Comparison of ENCODE assay signal across 14 cellular contexts in the genomic region with DNA sequence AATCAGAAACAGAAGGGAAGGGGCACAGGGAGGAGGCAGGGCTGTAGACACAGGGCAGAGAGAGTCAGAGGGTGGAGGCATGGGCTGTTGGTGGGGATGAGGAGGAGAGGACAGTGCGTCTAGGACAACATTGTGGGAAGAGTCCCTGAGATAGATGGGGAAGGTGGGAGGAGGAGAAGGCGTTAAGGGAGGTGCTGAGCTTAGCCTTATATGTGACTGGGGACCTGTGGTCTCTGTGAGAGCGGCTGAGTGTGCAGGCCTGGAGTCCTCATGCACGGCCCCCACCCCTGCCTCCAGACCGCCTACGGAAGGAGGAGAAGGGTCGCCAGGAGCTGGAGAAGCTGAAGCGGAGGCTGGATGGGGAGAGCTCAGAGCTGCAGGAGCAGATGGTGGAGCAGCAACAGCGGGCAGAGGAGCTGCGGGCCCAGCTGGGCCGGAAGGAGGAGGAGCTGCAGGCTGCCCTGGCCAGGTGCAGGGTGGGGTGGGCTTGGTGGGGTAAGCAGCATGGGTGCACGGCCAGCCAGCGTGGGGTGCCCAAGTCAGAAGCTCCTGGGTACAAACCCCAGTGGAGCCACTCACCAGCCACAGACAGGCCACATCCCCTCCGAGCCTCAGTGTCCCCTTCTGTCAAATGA. TPM values are rescaled to one million over a fixed set of nuclear protein-coding genes. Genes with fewer than 3 reads are reported as not detected.
DNase-seq lines count a peak whose midpoint lies in the region; ATAC-seq lines count a peak whose summit lies in the region.
"Had no signal": no experiment of that assay in that cellular context is flagged by ENCODE, and none has a peak within 500 bp of the region (broad histone marks: within the 10 kb centered on the region; RNA-seq: fewer than 3 reads in every experiment).

No MANE protein-coding gene starts in this region.

- no peak overlapping the region for H3K27ac ChIP-seq in neuronal stem cell (replicated peaks; ENCODE audit: low read length)
- no peak overlapping the region for H3K27ac ChIP-seq in aorta (ENCODE audit: low read depth in 1 of 2, low read length in 2 of 2)

- H3K18ac ChIP-seq in neuronal stem cell (ENCODE audit: low read length): no peak overlapping the region

- peak overlapping the region; percentile 43 for H3K23ac ChIP-seq in neuronal stem cell (ENCODE audit: low read depth, low read length, poor library complexity)

- no peak overlapping the region for H2BK15ac ChIP-seq in neuronal stem cell (ENCODE audit: low read length)

- intact Hi-C loops in aorta (cut with DNase I): no loop called here

- H2BK12ac ChIP-seq in neuronal stem cell (ENCODE audit: low read length): no peak overlapping the region

- no peak overlapping the region for H3K4me2 ChIP-seq in neuronal stem cell (ENCODE audit: insufficient read depth, low read length, poor library complexity, severe bottlenecking)
- H3K4me2 ChIP-seq: GM23338 had no signal

- H3K9ac ChIP-seq in neuronal stem cell (ENCODE audit: low read depth, low read length, poor library complexity): no peak overlapping the region

- H2BK120ac ChIP-seq in neuronal stem cell (ENCODE audit: low read depth, low read length): peak overlapping the region; percentile 30

- ATAC-seq in esophagus mucosa (peak; percentile 21), aorta (ENCODE audit: low FRiP score) (peak; percentile 11), GM18868 (IDR thresholded peaks at IDR 0.05; ENCODE audit: unreplicated experiment) (no peak)
- ATAC-seq: CD8-positive, alpha-beta T cell; GM12878; GM23338 had no signal

- H3K9me3 ChIP-seq in neuronal stem cell (replicated peaks in 1 of 2; ENCODE audit: control insufficient read depth in 2 of 2, insufficient read depth in 1 of 2, low read depth in 1 of 2, low read length in 2 of 2): peaks cover 0 to 3% of the 10 kb centered on the region in 2 donors
- H3K9me3 ChIP-seq in aorta (ENCODE audit: control insufficient read depth, low read length): no peaks in the 10 kb centered on the region

- H2BK5ac ChIP-seq in neuronal stem cell (ENCODE audit: low read length): no peak overlapping the region

- peak overlapping the region; percentile 42 for H2AK5ac ChIP-seq in neuronal stem cell (ENCODE audit: low read depth, low read length)

- H3K79me1 ChIP-seq in neuronal stem cell (ENCODE audit: low read depth, low read length): peaks cover 2% of the 10 kb centered on the region

- H3K4me3 ChIP-seq in neuronal stem cell (ENCODE audit: low read length in 2 of 2) (peak overlapping the region in 1 of 2 donors; percentile 57), aorta (ENCODE audit: low read length in 2 of 2) (no peak overlapping the region)
- H3K4me3 ChIP-seq: GM12878, GM23338 had no signal

- H2AFZ ChIP-seq in neuronal stem cell (ENCODE audit: low read length): no peak overlapping the region
- H2AFZ ChIP-seq: GM23338 had no signal

- H3K4ac ChIP-seq in neuronal stem cell (ENCODE audit: low read length): no peak overlapping the region

- H3K4me1 ChIP-seq in neuronal stem cell (ENCODE audit: control insufficient read depth in 2 of 2, insufficient read depth in 1 of 2, low read depth in 1 of 2, low read length in 2 of 2) (no peaks in the 10 kb centered on the region), aorta (ENCODE audit: control insufficient read depth in 1 of 2, insufficient read depth in 2 of 2, low read length in 2 of 2) (no peaks in the 10 kb centered on the region)

- no peak overlapping the region for H4K8ac ChIP-seq in neuronal stem cell (ENCODE audit: low read depth, low read length)

- WGBS in neuronal stem cell (ENCODE audit: extremely low coverage in 2 of 2, insufficient read length in 2 of 2, insufficient replicate concordance in 1 of 2), 2 donors: no CpG with 5 or more reads among the region's 14 CpGs
- WGBS in aorta, 2 donors: 90 to 93% methylated on average over 14 of the region's 14 CpGs

- peaks cover 0 to 4% of the 10 kb centered on the region in 2 donors for H3K36me3 ChIP-seq in neuronal stem cell (replicated peaks in 1 of 2; ENCODE audit: control insufficient read depth in 2 of 2, insufficient read depth in 2 of 2, low read length in 2 of 2)
- H3K36me3 ChIP-seq in aorta (ENCODE audit: control insufficient read depth in 1 of 2, insufficient read depth in 2 of 2, low read length in 1 of 2): peaks cover 0 to 2% of the 10 kb centered on the region in 2 donors

- H3K14ac ChIP-seq in neuronal stem cell (ENCODE audit: low read length): no peak overlapping the region

- H4K91ac ChIP-seq in neuronal stem cell (ENCODE audit: low read depth, low read length, poor library complexity): no peak overlapping the region

- peak; percentile 19 for DNase-seq in RPMI8226
- no peak for DNase-seq in neuronal stem cell (ENCODE audit: low spot score)
- DNase-seq in aorta: peak in 1 of 2 donors; percentile 56
- DNase-seq in activated gamma-delta T cell treated with Interleukin-2 at 50 U/mL for 16 hours: no peak
- no peak for DNase-seq in NCI-H2227 treated with DMSO at 0.1 percent for 48 hours (lab: John Stamatoyannopoulos, UW)
- DNase-seq: CD8-positive, alpha-beta T cell; COR-L47; DMS53; H9; HFFc6 had no signal

- peaks cover 0 to 19% (median 0%) of the 10 kb centered on the region in 3 experiments for H3K27me3 ChIP-seq in neuronal stem cell (ENCODE audit: control insufficient read depth in 3 of 3, insufficient read depth in 3 of 3, low read depth in 1 of 3, low read length in 3 of 3)
- no peaks in the 10 kb centered on the region for H3K27me3 ChIP-seq in aorta (ENCODE audit: control insufficient read depth in 1 of 2, insufficient read depth in 2 of 2, low read length in 1 of 2)

RNA-seq across cellular contexts. Expression of gene KCNC3, which starts 56.8 kb away (rescaled TPM):
- 0.48 TPM for total RNA-seq in esophagus mucosa
- polyA plus RNA-seq in neuronal stem cell (2013, experiment 1 of 2): 6.8 TPM
- polyA plus RNA-seq in neuronal stem cell (2013, experiment 2 of 2): 6.9 TPM
- total RNA-seq in aorta: 1 to 10 TPM; 1.6 to 3.2 TPM
- under 1 TPM; 0.15 to 0.88 TPM for polyA plus RNA-seq in aorta
- total RNA-seq: HFFc6 had no signal
